Comparison of ENCODE assay signal across 28 cellular contexts in the genomic region with DNA sequence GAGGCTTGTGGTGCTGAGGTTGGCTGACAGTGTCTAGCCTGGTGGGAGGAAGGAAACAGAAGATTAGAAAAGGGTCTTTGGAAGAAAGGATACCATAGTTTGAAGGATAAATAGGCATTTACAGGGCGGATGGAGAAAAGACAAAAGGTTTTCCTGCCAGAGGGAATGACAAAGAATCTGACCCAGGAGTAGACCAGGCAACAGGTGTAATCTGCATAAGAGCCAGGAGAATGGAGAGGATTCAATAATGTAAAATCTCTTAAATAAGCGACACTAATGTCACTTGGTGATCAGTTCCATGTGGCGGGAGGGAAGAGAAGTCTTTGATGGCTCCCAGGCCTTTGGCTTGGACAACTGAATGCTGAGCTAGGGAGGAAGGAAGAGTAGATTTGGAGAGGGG.
"Had no signal": no experiment of that assay in that cellular context is flagged by ENCODE, and none has a peak within 500 bp of the region (broad histone marks: within the 10 kb centered on the region; RNA-seq: fewer than 3 reads in every experiment).

No MANE protein-coding gene starts in this region.

- H3K4me3 ChIP-seq: adrenal gland, body of pancreas, esophagus squamous epithelium, gastroesophageal sphincter, heart right ventricle had no signal

- H3K4me1 Mint-ChIP-seq: activated CD4-positive, alpha-beta memory T cell treated with anti-CD3 and anti-CD28 coated beads, Interleukin-2, amount 10 ng/mL, durations not matched to agents 7 days and 5 days; activated CD4-positive, alpha-beta T cell treated with anti-CD3 and anti-CD28 coated beads, Interleukin-2, amount 10 ng/mL, durations not matched to agents 7 days and 5 days had no signal

- H3K27me3 ChIP-seq: adrenal gland, body of pancreas, esophagus squamous epithelium, gastroesophageal sphincter, heart right ventricle had no signal

- DNase-seq: activated CD4-positive, alpha-beta memory T cell treated with anti-CD3 and anti-CD28 coated beads, Interleukin-2, amount 10 ng/mL, durations not matched to agents 7 days and 5 days; activated CD4-positive, alpha-beta T cell treated with anti-CD3 and anti-CD28 coated beads for 1 hour; activated CD4-positive, alpha-beta T cell treated with anti-CD3 and anti-CD28 coated beads for 4 hours; activated CD4-positive, alpha-beta T cell treated with anti-CD3 and anti-CD28 coated beads, Interleukin-2, amount 10 ng/mL, durations not matched to agents 7 days and 5 days; activated CD4-positive, alpha-beta T cell treated with anti-CD3 and anti-CD28 coated beads, Interleukin-2, amount 50 U/mL, for 4 hours; activated effector memory CD4-positive, alpha-beta T cell treated with anti-CD3 and anti-CD28 coated beads, Interleukin-2, amount 50 U/mL, for 16 hours; activated naive CD4-positive, alpha-beta T cell treated with anti-CD3 and anti-CD28 coated beads for 36 hours; activated naive CD8-positive, alpha-beta T cell treated with anti-CD3 and anti-CD28 coated beads for 36 hours; activated naive CD8-positive, alpha-beta T cell treated with anti-CD3 and anti-CD28 coated beads, Interleukin-2, amount 50 U/mL, for 24 hours; activated T-cell treated with anti-CD3 and anti-CD28 coated beads, Interleukin-2, amount 50 U/mL, for 1 hour; activated T-cell treated with anti-CD3 and anti-CD28 coated beads, Interleukin-2, amount 50 U/mL, for 48 hours; adrenal gland; amygdala; aorta; body of pancreas; caudate nucleus; cortex of kidney; dermis blood vessel endothelial cell; effector CD4-positive, alpha-beta T cell; esophagus squamous epithelium; foreskin melanocyte; heart right ventricle; T-helper 2 cell had no signal

- H3K27ac ChIP-seq: adrenal gland, body of pancreas, epithelial cell of prostate, esophagus squamous epithelium, gastroesophageal sphincter, heart right ventricle had no signal

- H3K27ac Mint-ChIP-seq: activated CD4-positive, alpha-beta memory T cell treated with anti-CD3 and anti-CD28 coated beads, Interleukin-2, amount 10 ng/mL, durations not matched to agents 7 days and 5 days; activated CD4-positive, alpha-beta T cell treated with anti-CD3 and anti-CD28 coated beads, Interleukin-2, amount 10 ng/mL, durations not matched to agents 7 days and 5 days; activated naive CD4-positive, alpha-beta T cell treated with anti-CD3 and anti-CD28 coated beads for 36 hours; activated naive CD4-positive, alpha-beta T cell treated with anti-CD3 and anti-CD28 coated beads, Interleukin-2, amount 50 U/mL, for 24 hours; activated naive CD8-positive, alpha-beta T cell treated with anti-CD3 and anti-CD28 coated beads for 36 hours; activated naive CD8-positive, alpha-beta T cell treated with anti-CD3 and anti-CD28 coated beads, Interleukin-2, amount 50 U/mL, for 24 hours; activated T-helper 1 cell treated with anti-CD3 and anti-CD28 coated beads, Interleukin-12 subunit alpha, Interleukin-12 subunit beta, Interleukin-2, Interleukin-4 antibody, amounts not matched to agents 30 ng/mL and 10 ng/mL and 1 ng/mL, durations not matched to agents 14 hours and 24 hours and 36 hours; activated T-helper 2 cell treated with anti-CD3 and anti-CD28 coated beads, Interferon-gamma antibody, Interleukin-2, Interleukin-4, amounts not matched to agents 10 μg/mL and 5 μg/mL and 100 μg/mL, durations not matched to agents 14 hours and 24 hours and 36 hours had no signal

- H3K4me3 Mint-ChIP-seq: activated CD4-positive, alpha-beta memory T cell treated with anti-CD3 and anti-CD28 coated beads, Interleukin-2, amount 10 ng/mL, durations not matched to agents 7 days and 5 days; activated CD4-positive, alpha-beta T cell treated with anti-CD3 and anti-CD28 coated beads, Interleukin-2, amount 10 ng/mL, durations not matched to agents 7 days and 5 days; activated naive CD4-positive, alpha-beta T cell treated with anti-CD3 and anti-CD28 coated beads for 36 hours; activated naive CD4-positive, alpha-beta T cell treated with anti-CD3 and anti-CD28 coated beads, Interleukin-2, amount 50 U/mL, for 24 hours; activated naive CD8-positive, alpha-beta T cell treated with anti-CD3 and anti-CD28 coated beads for 36 hours; activated naive CD8-positive, alpha-beta T cell treated with anti-CD3 and anti-CD28 coated beads, Interleukin-2, amount 50 U/mL, for 24 hours; activated T-helper 1 cell treated with anti-CD3 and anti-CD28 coated beads, Interleukin-12 subunit alpha, Interleukin-12 subunit beta, Interleukin-2, Interleukin-4 antibody, amounts not matched to agents 30 ng/mL and 10 ng/mL and 1 ng/mL, durations not matched to agents 14 hours and 24 hours and 36 hours had no signal

- H3K4me1 ChIP-seq: adrenal gland, body of pancreas, esophagus squamous epithelium, gastroesophageal sphincter, heart right ventricle had no signal

- H3K9me3 ChIP-seq: adrenal gland, body of pancreas, esophagus squamous epithelium, gastroesophageal sphincter, heart right ventricle had no signal

- H3K27me3 Mint-ChIP-seq: activated CD4-positive, alpha-beta memory T cell treated with anti-CD3 and anti-CD28 coated beads, Interleukin-2, amount 10 ng/mL, durations not matched to agents 7 days and 5 days; activated CD4-positive, alpha-beta T cell treated with anti-CD3 and anti-CD28 coated beads, Interleukin-2, amount 10 ng/mL, durations not matched to agents 7 days and 5 days; activated naive CD4-positive, alpha-beta T cell treated with anti-CD3 and anti-CD28 coated beads, Interleukin-2, amount 50 U/mL, for 24 hours; activated naive CD8-positive, alpha-beta T cell treated with anti-CD3 and anti-CD28 coated beads for 36 hours; activated naive CD8-positive, alpha-beta T cell treated with anti-CD3 and anti-CD28 coated beads, Interleukin-2, amount 50 U/mL, for 24 hours had no signal

- ATAC-seq: activated naive CD8-positive, alpha-beta T cell treated with anti-CD3 and anti-CD28 coated beads, Interleukin-2, amount 50 U/mL, for 24 hours; body of pancreas; gastroesophageal sphincter; heart right ventricle had no signal

- H3K9me3 Mint-ChIP-seq: activated CD4-positive, alpha-beta memory T cell treated with anti-CD3 and anti-CD28 coated beads, Interleukin-2, amount 10 ng/mL, durations not matched to agents 7 days and 5 days; activated CD4-positive, alpha-beta T cell treated with anti-CD3 and anti-CD28 coated beads, Interleukin-2, amount 10 ng/mL, durations not matched to agents 7 days and 5 days; activated naive CD4-positive, alpha-beta T cell treated with anti-CD3 and anti-CD28 coated beads for 36 hours; activated naive CD4-positive, alpha-beta T cell treated with anti-CD3 and anti-CD28 coated beads, Interleukin-2, amount 50 U/mL, for 24 hours; activated naive CD8-positive, alpha-beta T cell treated with anti-CD3 and anti-CD28 coated beads for 36 hours; activated naive CD8-positive, alpha-beta T cell treated with anti-CD3 and anti-CD28 coated beads, Interleukin-2, amount 50 U/mL, for 24 hours; activated T-helper 1 cell treated with anti-CD3 and anti-CD28 coated beads, Interleukin-12 subunit alpha, Interleukin-12 subunit beta, Interleukin-2, Interleukin-4 antibody, amounts not matched to agents 30 ng/mL and 10 ng/mL and 1 ng/mL, durations not matched to agents 14 hours and 24 hours and 36 hours; activated T-helper 2 cell treated with anti-CD3 and anti-CD28 coated beads, Interferon-gamma antibody, Interleukin-2, Interleukin-4, amounts not matched to agents 10 μg/mL and 5 μg/mL and 100 μg/mL, durations not matched to agents 14 hours and 24 hours and 36 hours had no signal
